14 cellular contexts compared by ENCODE assay signal in the genomic region with DNA sequence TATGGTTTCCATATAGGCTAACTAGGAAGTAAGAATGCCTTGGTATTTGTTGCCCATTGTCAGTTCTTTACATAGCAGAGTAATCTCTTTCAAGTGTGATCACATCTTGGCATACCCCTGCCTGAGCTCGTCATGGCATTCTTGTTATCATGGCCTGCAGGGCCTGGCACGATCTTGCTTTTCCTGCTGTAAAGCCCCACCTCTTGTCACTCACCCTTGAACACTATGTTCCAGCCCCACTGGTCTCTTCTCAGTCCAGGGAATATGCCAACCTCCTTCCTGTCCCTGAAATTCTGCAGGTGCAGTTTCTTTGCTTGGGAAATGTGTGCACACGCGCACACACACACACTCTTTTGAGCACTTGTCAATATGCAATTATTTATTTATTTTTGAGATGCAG.
DNase-seq lines count a peak whose midpoint lies in the region; FAIRE-seq and TF ChIP-seq lines count a peak whose summit lies in the region.
"Had no signal": no experiment of that assay in that cellular context is flagged by ENCODE, and none has a peak within 500 bp of the region (broad histone marks: within the 10 kb centered on the region; RNA-seq: fewer than 3 reads in every experiment).

No MANE protein-coding gene starts in this region.

- no peak overlapping the region for H2BK15ac ChIP-seq in mesenchymal stem cell (ENCODE audit: low read depth, poor library complexity, severe bottlenecking)

- H3K4me3 ChIP-seq in keratinocyte (ENCODE audit: control insufficient read depth in 2 of 3, extremely low read depth in 1 of 3, insufficient read depth in 2 of 3, low read depth in 1 of 3, low read length in 3 of 3): peak overlapping the region in 1 of 3 experiments; percentile 31
- H3K4me3 ChIP-seq in thyroid gland (replicated peaks in 1 of 3): no peak overlapping the region
- no peak overlapping the region for H3K4me3 ChIP-seq in mesenchymal stem cell (ENCODE audit: insufficient read depth in 1 of 2, low read depth in 1 of 2, low read length in 2 of 2)

- H3K27ac ChIP-seq in keratinocyte (ENCODE audit: control insufficient read depth, insufficient read depth, low read length): peak overlapping the region; percentile 53
- H3K27ac ChIP-seq in thyroid gland: peak overlapping the region; percentile 21 to 40 (median 30)
- no peak overlapping the region for H3K27ac ChIP-seq in mesenchymal stem cell (ENCODE audit: low read length, poor library complexity, severe bottlenecking)
- H3K27ac ChIP-seq: parathyroid adenoma had no signal

- peak overlapping the region; percentile 80 for H3K4me2 ChIP-seq in keratinocyte (ENCODE audit: control insufficient read depth, extremely low read depth, insufficient read depth, low read depth, low read length)
- no peak overlapping the region for H3K4me2 ChIP-seq in mesenchymal stem cell (ENCODE audit: low read length, poor library complexity, severe bottlenecking)

- H3K4ac ChIP-seq in mesenchymal stem cell (ENCODE audit: low read depth in 1 of 2, low read length in 2 of 2): no peak overlapping the region

- no peak overlapping the region for H3K23ac ChIP-seq in mesenchymal stem cell (ENCODE audit: low read length in 2 of 2)

- no peak overlapping the region for H2BK5ac ChIP-seq in mesenchymal stem cell (ENCODE audit: low read depth, low read length, poor library complexity, severe bottlenecking)

- no peak overlapping the region for H3K18ac ChIP-seq in mesenchymal stem cell (ENCODE audit: low read depth in 1 of 2, low read length in 2 of 2)

- H2AFZ ChIP-seq in keratinocyte (ENCODE audit: control insufficient read depth, low read length) (no peak overlapping the region), mesenchymal stem cell (ENCODE audit: low read depth, low read length) (no peak overlapping the region)
- H2AFZ ChIP-seq: parathyroid adenoma had no signal

- intact Hi-C loops in thyroid gland (cut with DNase I): no loop called here

- no peaks in the 10 kb centered on the region for H3K9me1 ChIP-seq in keratinocyte (ENCODE audit: control insufficient read depth, extremely low read depth, insufficient read depth, low read length)

- H4K20me1 ChIP-seq in keratinocyte (ENCODE audit: control insufficient read depth, extremely low read depth, insufficient read depth, low read length): no peaks in the 10 kb centered on the region

- no peaks in the 10 kb centered on the region for H3K9me3 ChIP-seq in keratinocyte (ENCODE audit: control insufficient read depth, low read depth, low read length)
- no peaks in the 10 kb centered on the region for H3K9me3 ChIP-seq in thyroid gland
- no peaks in the 10 kb centered on the region for H3K9me3 ChIP-seq in mesenchymal stem cell (ENCODE audit: control insufficient read depth, low read length)

- H2BK120ac ChIP-seq in mesenchymal stem cell (ENCODE audit: low read depth, low read length): no peak overlapping the region

- no peak overlapping the region for H3K14ac ChIP-seq in mesenchymal stem cell (ENCODE audit: low read length in 2 of 2)

- no peak overlapping the region for H2BK12ac ChIP-seq in mesenchymal stem cell (ENCODE audit: low read length in 2 of 2)

- no peaks in the 10 kb centered on the region for H3K79me1 ChIP-seq in mesenchymal stem cell (replicated peaks; ENCODE audit: low read length, poor library complexity, severe bottlenecking)

- dilution Hi-C loops in keratinocyte (cut with MboI; ENCODE audit: extremely low pct_ligation_motif_present, low sequenced_read_pairs): no loop called here

- H3K9ac ChIP-seq in keratinocyte (ENCODE audit: control insufficient read depth, extremely low read depth, insufficient read depth, low read length) (peak overlapping the region; percentile 3), mesenchymal stem cell (ENCODE audit: low read length) (no peak overlapping the region)
- H3K9ac ChIP-seq: parathyroid adenoma had no signal

- TF ChIP-seq CTCF in keratinocyte (optimal IDR thresholded peaks at IDR 0.05 in 1 of 3, IDR thresholded peaks at IDR 0.05 in 1 of 3, conservative IDR thresholded peaks at IDR 0.05 in 1 of 3; ENCODE audit: extremely low read depth in 1 of 3, insufficient read depth in 2 of 3, low read length in 3 of 3): no peak
- no peak for TF ChIP-seq CTCF in thyroid gland (IDR thresholded peaks at IDR 0.05)

- H3K36me3 ChIP-seq in keratinocyte (ENCODE audit: control insufficient read depth in 2 of 2, extremely low read depth in 1 of 2, insufficient read depth in 2 of 2, low read length in 2 of 2) (peaks cover 0 to 3% of the 10 kb centered on the region in 2 experiments), thyroid gland (no peaks in the 10 kb centered on the region), mesenchymal stem cell (ENCODE audit: control insufficient read depth in 1 of 2, insufficient read depth in 2 of 2, low read depth in 1 of 2, low read length in 2 of 2) (no peaks in the 10 kb centered on the region)

- H3K79me2 ChIP-seq in keratinocyte (ENCODE audit: control insufficient read depth, insufficient read depth, low read length): peaks cover 5% of the 10 kb centered on the region
- H3K79me2 ChIP-seq: parathyroid adenoma had no signal

- peak; percentile 94 for FAIRE-seq in keratinocyte (lab: Jason Lieb, UNC)
- FAIRE-seq: GM12892, urothelium cell line had no signal

- H4K91ac ChIP-seq in mesenchymal stem cell (ENCODE audit: low read length): no peak overlapping the region

- H3K27me3 ChIP-seq in keratinocyte (ENCODE audit: control insufficient read depth, extremely low read depth, insufficient read depth, low read length) (no peaks in the 10 kb centered on the region), thyroid gland (no peaks in the 10 kb centered on the region), mesenchymal stem cell (ENCODE audit: control insufficient read depth in 1 of 2, insufficient read depth in 1 of 2, low read length in 2 of 2) (no peaks in the 10 kb centered on the region)

- TF ChIP-seq POLR2A in thyroid gland (IDR thresholded peaks at IDR 0.05): peak in 1 of 2 donors; percentile 41

- no peak overlapping the region for H4K8ac ChIP-seq in mesenchymal stem cell (ENCODE audit: low read length)

- H3K4me1 ChIP-seq in keratinocyte (ENCODE audit: control insufficient read depth, extremely low read depth, insufficient read depth, low read length) (peaks cover 37% of the 10 kb centered on the region), thyroid gland (peaks cover 13 to 33% of the 10 kb centered on the region in 2 donors), mesenchymal stem cell (ENCODE audit: control insufficient read depth, insufficient read depth, low read depth, low read length) (no peaks in the 10 kb centered on the region)
- H3K4me1 ChIP-seq: parathyroid adenoma had no signal

- DNase-seq in NCI-H2029 (lab: John Stamatoyannopoulos, UW) (peak; percentile 27), dermis blood vessel endothelial cell (peak; percentile 4), keratinocyte (ENCODE audit: low read depth, low spot score) (peak; percentile 85), thyroid gland (peak; percentile 89 to 91), COLO829 (ENCODE audit: low spot score) (no peak), mesenchymal stem cell (no peak), COR-L47 (lab: John Stamatoyannopoulos, UW) (no peak), SKM-1 (lab: John Stamatoyannopoulos, UW; ENCODE audit: unreplicated experiment) (no peak)
- DNase-seq: activated CD4-positive, alpha-beta T cell treated with anti-CD3 and anti-CD28 coated beads for 36 hours; activated T-cell treated with anti-CD3 and anti-CD28 coated beads, Interleukin-2, amount 50 U/mL, for 1 hour; NCI-H510A had no signal

- 43 to 53% methylated on average over 4 of the region's 4 CpGs for WGBS in thyroid gland, 2 donors
- WGBS in mesenchymal stem cell: 44% methylated on average over 2 of the region's 4 CpGs

- H2AK5ac ChIP-seq in mesenchymal stem cell (ENCODE audit: low read length, severe bottlenecking): no peak overlapping the region

Comparison
In these comparisons a context has a peak if more than half of its experiments do, and no peak if none do; other contexts are left out.
1. DNase-seq: peak in NCI-H2029 (single experiment), dermis blood vessel endothelial cell (single experiment), keratinocyte (single experiment) and thyroid gland (2 of 2); none in COLO829 (single experiment), mesenchymal stem cell (single experiment), COR-L47 (single experiment) and SKM-1 (single experiment).